8 cellular contexts compared by ENCODE assay signal in the genomic region with DNA sequence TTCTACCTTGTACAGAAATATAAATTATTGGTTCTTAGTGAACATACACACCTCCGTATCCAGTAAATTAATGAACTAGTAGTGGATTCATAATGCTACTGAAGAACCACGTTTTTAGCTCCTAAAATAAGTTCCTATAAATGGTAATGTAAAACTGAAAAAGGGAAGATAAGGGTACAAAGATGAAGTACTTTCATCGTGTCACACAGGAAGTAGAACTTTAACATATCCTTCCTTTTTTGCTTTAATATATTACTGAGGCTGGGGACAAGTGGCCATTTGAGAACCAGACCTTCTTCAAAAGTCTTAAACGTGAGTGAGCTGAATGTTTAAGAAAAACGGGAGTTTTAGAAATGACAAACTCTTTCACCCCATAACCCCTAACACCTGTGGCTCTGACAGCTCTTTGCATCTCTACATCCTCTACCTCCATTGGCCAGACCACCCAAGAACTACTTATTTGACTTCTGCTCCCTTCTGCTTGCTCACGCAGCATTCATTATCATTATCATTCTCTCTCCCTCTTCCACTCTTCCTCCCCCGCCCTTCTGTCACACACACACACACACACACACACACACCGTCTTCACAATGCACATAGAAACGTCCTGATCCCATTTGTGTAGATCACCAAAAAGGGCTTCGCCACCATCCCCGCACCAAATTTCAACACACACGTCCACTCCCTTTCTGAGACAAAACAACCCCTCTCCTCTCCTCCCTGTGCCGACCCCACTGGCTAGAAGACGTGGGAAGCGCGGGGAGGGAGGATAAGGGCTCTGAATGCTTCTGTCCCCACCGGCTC. TPM values are rescaled to one million over a fixed set of nuclear protein-coding genes. Genes with fewer than 3 reads are reported as not detected.
DNase-seq lines count a peak whose midpoint lies in the region; ATAC-seq lines count a peak whose summit lies in the region.

No MANE protein-coding gene starts in this region.

- 6 to 8% (median 7%) methylated on average over 16 to 17 of the region's 17 CpGs for WGBS in adipose tissue, 3 donors
- no CpG with 5 or more reads among the region's 17 CpGs for WGBS in iPS DF 6.9 (ENCODE audit: insufficient coverage, insufficient read length)

- H3K4me3 ChIP-seq in iPS DF 6.9 (ENCODE audit: low read length) (peak overlapping the region; percentile 67; the same call in 1 of the 2 replicates), skeletal muscle tissue (ENCODE audit: low read length in 3 of 3) (peak overlapping the region; percentile 82 to 95 (median 87))

- H3K9me3 ChIP-seq in iPS DF 6.9 (ENCODE audit: control insufficient read depth, insufficient read depth, low read length) (no peaks in the 10 kb centered on the region), skeletal muscle tissue (ENCODE audit: control insufficient read depth in 3 of 3, low read length in 3 of 3) (no peaks in the 10 kb centered on the region)

- peak overlapping the region; percentile 84 to 86 (median 85) for H3K9ac ChIP-seq in skeletal muscle tissue (ENCODE audit: low read depth in 1 of 3, low read length in 3 of 3)

- peak; percentile 77 for DNase-seq in NCI-H510A treated with DMSO at 0.1 percent for 48 hours (lab: John Stamatoyannopoulos, UW)
- DNase-seq in NCI-H510A (lab: John Stamatoyannopoulos, UW) = no peak
- DNase-seq in NCI-H748 treated with DMSO at 0.1 percent for 48 hours (lab: John Stamatoyannopoulos, UW) = peak; percentile 67
- no peak for DNase-seq in iPS DF 6.9 (ENCODE audit: low read depth, low spot score)
- no peak for DNase-seq in NCI-H187 treated with DMSO at 0.1 percent for 48 hours (lab: John Stamatoyannopoulos, UW)

- H3K36me3 ChIP-seq in iPS DF 6.9 (ENCODE audit: control insufficient read depth, insufficient read depth, low read length) = no peaks in the 10 kb centered on the region
- no peaks in the 10 kb centered on the region for H3K36me3 ChIP-seq in skeletal muscle tissue (ENCODE audit: control insufficient read depth in 3 of 3, insufficient read depth in 3 of 3, low read length in 3 of 3)

- H3K27me3 ChIP-seq in iPS DF 6.9 (ENCODE audit: control insufficient read depth, insufficient read depth, low read length) (no peaks in the 10 kb centered on the region), skeletal muscle tissue (ENCODE audit: control insufficient read depth in 3 of 3, insufficient read depth in 3 of 3, low read length in 3 of 3) (peaks cover 3 to 26% (median 23%) of the 10 kb centered on the region in 3 donors)

- peak; percentile 30 for ATAC-seq in GM21737 (IDR thresholded peaks at IDR 0.05; ENCODE audit: unreplicated experiment)

- H3K4me1 ChIP-seq in iPS DF 6.9 (ENCODE audit: control insufficient read depth, insufficient read depth, low read length) (no peaks in the 10 kb centered on the region; the same call in 1 of the 2 replicates), skeletal muscle tissue (ENCODE audit: control insufficient read depth in 3 of 3, insufficient read depth in 3 of 3, low read length in 3 of 3) (peaks cover 0 to 14% (median 2%) of the 10 kb centered on the region in 3 donors)

- H3K27ac ChIP-seq in adipose tissue (ENCODE audit: low read depth, low read length) (peak overlapping the region; percentile 85), iPS DF 6.9 (ENCODE audit: low read length) (no peak overlapping the region), skeletal muscle tissue (ENCODE audit: low read depth, low read length) (peak overlapping the region; percentile 91)

RNA-seq across cellular contexts. Expression of gene SKAP2, which starts 0.7 kb away (rescaled TPM):
- polyA plus RNA-seq in adipose tissue = 10 to 100 TPM in 2 of 3 donors, 1 to 10 TPM in 1; 4.2 to 27.9 (median 18.1) TPM
- 4.2 TPM for total RNA-seq in skeletal muscle tissue

Comparison
In these comparisons a context has a peak if more than half of its experiments do, and no peak if none do; other contexts are left out.
1. DNase-seq: peak in NCI-H510A treated with DMSO at 0.1 percent for 48 hours (single experiment) and NCI-H748 treated with DMSO at 0.1 percent for 48 hours (single experiment); none in NCI-H510A (single experiment), iPS DF 6.9 (single experiment) and NCI-H187 treated with DMSO at 0.1 percent for 48 hours (single experiment).